Comparison of ENCODE assay signal across 20 cellular contexts in genomic region chr2:106140913-106141312, GRCh38. TPM values are rescaled to one million over a fixed set of nuclear protein-coding genes. Genes with fewer than 3 reads are reported as not detected.
DNase-seq lines count a peak whose midpoint lies in the region; ATAC-seq and TF ChIP-seq lines count a peak whose summit lies in the region.
"Had no signal": no experiment of that assay in that cellular context is flagged by ENCODE, and none has a peak within 500 bp of the region (broad histone marks: within the 10 kb centered on the region; RNA-seq: fewer than 3 reads in every experiment).

No MANE protein-coding gene starts in this region.

- H3K27me3 Mint-ChIP-seq in activated CD4-positive, alpha-beta T cell treated with anti-CD3 and anti-CD28 coated beads, Interleukin-2, amount 10 ng/mL, durations not matched to agents 7 days and 5 days, result no peaks in the 10 kb centered on the region
- no peaks in the 10 kb centered on the region for H3K27me3 Mint-ChIP-seq in H9 (ENCODE audit: low read depth)
- H3K27me3 Mint-ChIP-seq in activated naive CD8-positive, alpha-beta T cell, result no peaks in the 10 kb centered on the region

- peaks cover 67% of the 10 kb centered on the region for H3K36me3 Mint-ChIP-seq in activated CD4-positive, alpha-beta T cell treated with anti-CD3 and anti-CD28 coated beads, Interleukin-2, amount 10 ng/mL, durations not matched to agents 7 days and 5 days (ENCODE audit: low read depth)
- peaks cover 22 to 48% (median 44%) of the 10 kb centered on the region in 3 experiments; a peak in 6 of 7 replicates for H3K36me3 Mint-ChIP-seq in H9 (ENCODE audit: insufficient read depth in 1 of 3, low read depth in 3 of 3)
- peaks cover 27% of the 10 kb centered on the region for H3K36me3 Mint-ChIP-seq in activated naive CD8-positive, alpha-beta T cell
- peaks cover 61% of the 10 kb centered on the region for H3K36me3 Mint-ChIP-seq in stimulated activated effector memory CD8-positive, alpha-beta T cell treated with anti-CD3 and anti-CD28 coated beads, Interleukin-12 subunit alpha, Interleukin-12 subunit beta, amount 100 ng/mL, for 72 hours

- no peak overlapping the region for H3K4me2 ChIP-seq in H9 (ENCODE audit: insufficient read depth, insufficient read length, low read length)

- H2BK15ac ChIP-seq in H9 (ENCODE audit: low read depth, low read length), result no peak overlapping the region

- no peak overlapping the region for H4K91ac ChIP-seq in H9 (ENCODE audit: insufficient read length, low read depth, low read length)

- H3K27ac ChIP-seq in H9 (ENCODE audit: insufficient read length, low read depth, low read length), result no peak overlapping the region
- H3K27ac ChIP-seq: colonic mucosa, right atrium auricular region, stomach had no signal

- H3K4me1 ChIP-seq in H9 (ENCODE audit: insufficient read depth, low read length), result no peaks in the 10 kb centered on the region; the same call in 1 of the 2 replicates

- no peaks in the 10 kb centered on the region for H4K20me1 ChIP-seq in H9 (ENCODE audit: control insufficient read depth, insufficient read depth, insufficient read length)

- H3K79me2 ChIP-seq in H9 (ENCODE audit: insufficient read depth, low read length), result peaks cover 2% of the 10 kb centered on the region; the same call in 1 of the 2 replicates

- no peaks in the 10 kb centered on the region for H3K27me3 ChIP-seq in H9 (ENCODE audit: insufficient read depth, low read length)
- H3K27me3 ChIP-seq: colonic mucosa, right atrium auricular region, stomach had no signal

- peak overlapping the region; percentile 43 for H3K27ac Mint-ChIP-seq in activated CD4-positive, alpha-beta T cell treated with anti-CD3 and anti-CD28 coated beads, Interleukin-2, amount 10 ng/mL, durations not matched to agents 7 days and 5 days
- H3K27ac Mint-ChIP-seq in H9, result no peak overlapping the region
- H3K27ac Mint-ChIP-seq in activated naive CD8-positive, alpha-beta T cell, result peak overlapping the region; percentile 83
- peak overlapping the region; percentile 48 for H3K27ac Mint-ChIP-seq in stimulated activated effector memory CD8-positive, alpha-beta T cell treated with anti-CD3 and anti-CD28 coated beads, Interleukin-12 subunit alpha, Interleukin-12 subunit beta, amount 100 ng/mL, for 72 hours

- H3K14ac ChIP-seq in H9 (ENCODE audit: insufficient read depth, low read length), result no peak overlapping the region

- no peak overlapping the region for H4K8ac ChIP-seq in H9 (replicated peaks; ENCODE audit: insufficient read length, low read depth, low read length)

- CTCF ChIA-PET in activated CD4-positive, alpha-beta T cell treated with anti-CD3 and anti-CD28 coated beads, Interleukin-2, amount 10 ng/mL, durations not matched to agents 7 days and 5 days (lab: Charles Lee), result interaction anchor here (0.6 to 1.4 kb wide), 8 partner anchors 10 to 50 kb away, joined by 3 to 4 read pairs (median 3); no protein-coding TSS in a partner anchor

- H2BK20ac ChIP-seq in H9 (ENCODE audit: low read depth, low read length, poor library complexity, severe bottlenecking), result no peak overlapping the region

- WGBS in H9 (ENCODE audit: extremely low coverage, insufficient read length, low lambda C conversion rate), result no CpG with 5 or more reads among the region's 2 CpGs

- peak overlapping the region; percentile 23 for H3K23ac ChIP-seq in H9 (ENCODE audit: insufficient read length, low read depth, low read length)

- no peak for TF ChIP-seq CTCF in H9 (conservative IDR thresholded peaks at IDR 0.05)

- no peak overlapping the region for H3K4ac ChIP-seq in H9 (ENCODE audit: low read depth, low read length)

- no peaks in the 10 kb centered on the region for H3K23me2 ChIP-seq in H9 (ENCODE audit: insufficient read length, low read depth, low read length, poor library complexity, severe bottlenecking)

- no peak overlapping the region for H4K5ac ChIP-seq in H9 (ENCODE audit: insufficient read length, low read depth, low read length)

- H3K9me3 ChIP-seq in H9 (ENCODE audit: control insufficient read depth, low read depth, low read length), result no peaks in the 10 kb centered on the region
- H3K9me3 ChIP-seq: colonic mucosa, right atrium auricular region, stomach had no signal

- H3K4me1 Mint-ChIP-seq in activated CD4-positive, alpha-beta T cell treated with anti-CD3 and anti-CD28 coated beads, Interleukin-2, amount 10 ng/mL, durations not matched to agents 7 days and 5 days, result peaks cover 69% of the 10 kb centered on the region
- H3K4me1 Mint-ChIP-seq in H9, result peaks cover 21 to 39% of the 10 kb centered on the region in 2 experiments
- H3K4me1 Mint-ChIP-seq in activated naive CD8-positive, alpha-beta T cell (ENCODE audit: low read depth), result peaks cover 71% of the 10 kb centered on the region
- peaks cover 69% of the 10 kb centered on the region for H3K4me1 Mint-ChIP-seq in stimulated activated effector memory CD8-positive, alpha-beta T cell treated with anti-CD3 and anti-CD28 coated beads, Interleukin-12 subunit alpha, Interleukin-12 subunit beta, amount 100 ng/mL, for 72 hours

- no peak overlapping the region for H3T11ph ChIP-seq in H9 (ENCODE audit: low read length)

- H2AFZ ChIP-seq in H9 (ENCODE audit: low read length), result no peak overlapping the region

- H3K9me3 Mint-ChIP-seq in activated CD4-positive, alpha-beta T cell treated with anti-CD3 and anti-CD28 coated beads, Interleukin-2, amount 10 ng/mL, durations not matched to agents 7 days and 5 days, result no peaks in the 10 kb centered on the region
- H3K9me3 Mint-ChIP-seq in H9, result no peaks in the 10 kb centered on the region; a peak in 1 of 5 replicates
- no peaks in the 10 kb centered on the region for H3K9me3 Mint-ChIP-seq in activated naive CD8-positive, alpha-beta T cell (ENCODE audit: low read depth)
- H3K9me3 Mint-ChIP-seq in stimulated activated effector memory CD8-positive, alpha-beta T cell treated with anti-CD3 and anti-CD28 coated beads, Interleukin-12 subunit alpha, Interleukin-12 subunit beta, amount 100 ng/mL, for 72 hours, result no peaks in the 10 kb centered on the region

- ATAC-seq in stimulated activated effector memory CD8-positive, alpha-beta T cell treated with anti-CD3 and anti-CD28 coated beads, Interleukin-12 subunit alpha, Interleukin-12 subunit beta, amount 100 ng/mL, for 72 hours, result peak; percentile 35
- no peak for ATAC-seq in HG02678 (IDR thresholded peaks at IDR 0.05; ENCODE audit: unreplicated experiment)
- no peak for ATAC-seq in left lobe of liver

- no peak overlapping the region for H2BK5ac ChIP-seq in H9 (ENCODE audit: insufficient read length, low read length)

- H2BK120ac ChIP-seq in H9 (ENCODE audit: low read depth, low read length, poor library complexity, severe bottlenecking), result no peak overlapping the region

- no peak overlapping the region for H3K18ac ChIP-seq in H9 (ENCODE audit: insufficient read length, low read depth, low read length)

- no peak overlapping the region for H3K56ac ChIP-seq in H9 (ENCODE audit: insufficient read length, low read depth, low read length)

- H3K9ac ChIP-seq in H9 (ENCODE audit: extremely low read depth, insufficient read length, low read length), result no peak overlapping the region

- no peak for DNase-seq in activated CD4-positive, alpha-beta T cell treated with anti-CD3 and anti-CD28 coated beads, Interleukin-2, amount 10 ng/mL, durations not matched to agents 7 days and 5 days
- no peak for DNase-seq in activated CD4-positive, alpha-beta T cell treated with anti-CD3 and anti-CD28 coated beads, Interleukin-2, amount 50 U/mL, for 48 hours
- DNase-seq in H9 (no peak), anterior cingulate cortex (lab: John Stamatoyannopoulos, UW) (no peak), left lobe of liver (ENCODE audit: low spot score) (no peak)
- no peak for DNase-seq in stimulated activated effector memory CD8-positive, alpha-beta T cell treated with anti-CD3 and anti-CD28 coated beads, Interleukin-12 subunit alpha, Interleukin-12 subunit beta, amount 100 ng/mL, for 72 hours (ENCODE audit: low spot score in 2 of 2)
- DNase-seq: activated CD4-positive, CD25-positive, alpha-beta regulatory T cell; colonic mucosa; foreskin fibroblast; hypothalamus; kidney; mesendoderm; MM.1S; NCI-H187; Right ventricle myocardium superior; stimulated activated CD4-positive, alpha-beta T cell treated with anti-CD3 and anti-CD28 coated beads, Interleukin-15, amount 100 ng/mL, for 24 hours; stomach had no signal

- H2BK12ac ChIP-seq in H9 (ENCODE audit: insufficient read length, low read depth, low read length), result no peak overlapping the region

- no peak overlapping the region for H3K4me3 Mint-ChIP-seq in activated CD4-positive, alpha-beta T cell treated with anti-CD3 and anti-CD28 coated beads, Interleukin-2, amount 10 ng/mL, durations not matched to agents 7 days and 5 days
- H3K4me3 Mint-ChIP-seq in H9, result no peak overlapping the region
- H3K4me3 Mint-ChIP-seq in activated naive CD8-positive, alpha-beta T cell, result no peak overlapping the region
- H3K4me3 Mint-ChIP-seq in stimulated activated effector memory CD8-positive, alpha-beta T cell treated with anti-CD3 and anti-CD28 coated beads, Interleukin-12 subunit alpha, Interleukin-12 subunit beta, amount 100 ng/mL, for 72 hours, result peak overlapping the region; percentile 0

- H3K79me1 ChIP-seq in H9 (ENCODE audit: insufficient read depth, low read depth, low read length, poor library complexity, severe bottlenecking), result peaks cover 2% of the 10 kb centered on the region

- H2AK5ac ChIP-seq in H9 (ENCODE audit: insufficient read length, low read length), result no peak overlapping the region

- POLR2A ChIA-PET in activated CD4-positive, alpha-beta T cell treated with anti-CD3 and anti-CD28 coated beads, Interleukin-2, amount 10 ng/mL, durations not matched to agents 7 days and 5 days (lab: Charles Lee), result interaction anchor here (0.6 kb wide), 1 partner anchor 17 kb away, joined by 3 read pairs; no protein-coding TSS in a partner anchor

RNA-seq across cellular contexts. Expression of gene UXS1, which starts 53.2 kb away (rescaled TPM):
- 10 to 100 TPM; 77.6 to 85.0 TPM for total RNA-seq in activated CD4-positive, alpha-beta T cell treated with anti-CD3 and anti-CD28 coated beads, Interleukin-2, amount 10 ng/mL, durations not matched to agents 7 days and 5 days
- total RNA-seq in H9 (2021) (46.3 and 48.4 TPM in 2 replicates), left lobe of liver (7.5 TPM)

Comparison
In these comparisons a context has a peak if more than half of its experiments do, and no peak if none do; other contexts are left out.
1. H3K27ac Mint-ChIP-seq: peak in activated CD4-positive, alpha-beta T cell treated with anti-CD3 and anti-CD28 coated beads, Interleukin-2, amount 10 ng/mL, durations not matched to agents 7 days and 5 days (single experiment), activated naive CD8-positive, alpha-beta T cell (single experiment) and stimulated activated effector memory CD8-positive, alpha-beta T cell treated with anti-CD3 and anti-CD28 coated beads, Interleukin-12 subunit alpha, Interleukin-12 subunit beta, amount 100 ng/mL, for 72 hours (single experiment); none in H9 (0 of 3).